In genomic region chr3:72820405-72820804, GRCh38 we compare ENCODE assay signal across 10 cellular contexts. TPM values are rescaled to one million over a fixed set of nuclear protein-coding genes. Genes with fewer than 3 reads are reported as not detected.
DNase-seq lines count a peak whose midpoint lies in the region; ATAC-seq and TF ChIP-seq lines count a peak whose summit lies in the region.
"Had no signal": no experiment of that assay in that cellular context is flagged by ENCODE, and none has a peak within 500 bp of the region (broad histone marks: within the 10 kb centered on the region; RNA-seq: fewer than 3 reads in every experiment).

No MANE protein-coding gene starts in this region.

- H3K27ac Mint-ChIP-seq in stimulated activated naive CD8-positive, alpha-beta T cell treated with anti-CD3 and anti-CD28 coated beads, Interleukin-15, amount 100 ng/mL, for 72 hours = no peak overlapping the region
- H3K27ac Mint-ChIP-seq: immature natural killer cell had no signal

- no peaks in the 10 kb centered on the region for H3K9me3 Mint-ChIP-seq in stimulated activated naive CD8-positive, alpha-beta T cell treated with anti-CD3 and anti-CD28 coated beads, Interleukin-15, amount 100 ng/mL, for 72 hours
- H3K9me3 Mint-ChIP-seq: immature natural killer cell had no signal

- H3K4me3 Mint-ChIP-seq in stimulated activated naive CD8-positive, alpha-beta T cell treated with anti-CD3 and anti-CD28 coated beads, Interleukin-15, amount 100 ng/mL, for 72 hours = no peak overlapping the region
- H3K4me3 Mint-ChIP-seq: immature natural killer cell had no signal

- no peaks in the 10 kb centered on the region for H3K27me3 ChIP-seq in brain microvascular endothelial cell (replicated peaks)

- DNase-seq in AG20443 (ENCODE audit: low spot score) (peak; percentile 19), Kasumi-1 (lab: John Stamatoyannopoulos, UW) (peak; percentile 40 to 49), brain microvascular endothelial cell (peak; percentile 41), lung microvascular endothelial cell (ENCODE audit: low read depth in 2 of 2) (peak; percentile 94 to 98), COLO668 (lab: John Stamatoyannopoulos, UW; ENCODE audit: unreplicated experiment) (no peak), NCI-H526 treated with DMSO at 0.1 percent for 48 hours (lab: John Stamatoyannopoulos, UW) (no peak)
- no peak for DNase-seq in central memory CD4-positive, alpha-beta T cell
- DNase-seq in stimulated activated naive CD8-positive, alpha-beta T cell treated with anti-CD3 and anti-CD28 coated beads, Interleukin-15, amount 100 ng/mL, for 72 hours = no peak
- DNase-seq: activated naive CD4-positive, alpha-beta T cell treated with anti-CD3 and anti-CD28 coated beads, Interleukin-2, amount 50 U/mL, for 16 hours; immature natural killer cell had no signal

- ATAC-seq in stimulated activated naive CD8-positive, alpha-beta T cell treated with anti-CD3 and anti-CD28 coated beads, Interleukin-15, amount 100 ng/mL, for 72 hours = no peak

- in situ Hi-C loops in brain microvascular endothelial cell (cut with HindIII; ENCODE audit: low pct_ligation_motif_present, low sequenced_read_pairs) = no loop called here

- no peak overlapping the region for H3K27ac ChIP-seq in brain microvascular endothelial cell

- H3K4me1 Mint-ChIP-seq in stimulated activated naive CD8-positive, alpha-beta T cell treated with anti-CD3 and anti-CD28 coated beads, Interleukin-15, amount 100 ng/mL, for 72 hours = peaks cover 25% of the 10 kb centered on the region
- H3K4me1 Mint-ChIP-seq: immature natural killer cell had no signal

- no peaks in the 10 kb centered on the region for H3K27me3 Mint-ChIP-seq in stimulated activated naive CD8-positive, alpha-beta T cell treated with anti-CD3 and anti-CD28 coated beads, Interleukin-15, amount 100 ng/mL, for 72 hours

- no peaks in the 10 kb centered on the region for H3K36me3 ChIP-seq in brain microvascular endothelial cell (replicated peaks)

- TF ChIP-seq CTCF in brain microvascular endothelial cell (IDR thresholded peaks at IDR 0.05; ENCODE audit: low read depth, low read length, missing control alignments) = no peak

- no peak overlapping the region for H3K4me3 ChIP-seq in brain microvascular endothelial cell (ENCODE audit: low read depth, low read length)

RNA-seq across cellular contexts. Expression of gene SHQ1, which starts 27.8 kb away (rescaled TPM):
- total RNA-seq in lung microvascular endothelial cell = 9.8 and 11.3 TPM in 2 replicates

Comparison
In these comparisons a context has a peak if more than half of its experiments do, and no peak if none do; other contexts are left out.
1. DNase-seq: peak in AG20443 (single experiment), Kasumi-1 (2 of 2), brain microvascular endothelial cell (single experiment) and lung microvascular endothelial cell (2 of 2); none in central memory CD4-positive, alpha-beta T cell (single experiment), COLO668 (single experiment), stimulated activated naive CD8-positive, alpha-beta T cell treated with anti-CD3 and anti-CD28 coated beads, Interleukin-15, amount 100 ng/mL, for 72 hours (0 of 2) and NCI-H526 treated with DMSO at 0.1 percent for 48 hours (single experiment).